In the genomic region with DNA sequence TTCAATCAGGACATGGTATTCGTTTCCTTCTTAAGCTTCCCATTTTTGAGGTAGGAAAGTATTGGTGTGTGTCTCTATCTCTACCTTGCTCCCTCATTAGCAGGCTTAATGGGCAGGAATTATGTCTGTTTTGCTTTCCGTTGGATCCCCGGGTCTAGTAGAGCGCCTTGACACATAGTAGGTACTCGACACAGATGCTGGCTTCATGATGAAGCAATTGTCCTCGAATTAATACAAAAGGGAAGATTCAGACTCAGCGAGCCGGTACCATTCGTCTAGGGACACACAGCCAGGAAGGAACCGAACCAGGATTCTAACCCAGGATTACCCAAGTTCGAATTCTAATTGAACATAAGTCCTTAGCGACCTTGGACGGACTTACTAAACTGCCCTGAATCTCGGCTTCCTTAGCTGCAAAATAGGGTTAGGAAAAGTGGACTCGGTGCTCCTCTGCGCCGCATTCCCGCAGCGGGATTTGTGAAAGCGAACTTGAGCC, we compare ENCODE assay signal across 9 cellular contexts. TPM values are rescaled to one million over a fixed set of nuclear protein-coding genes. Genes with fewer than 3 reads are reported as not detected.
DNase-seq lines count a peak whose midpoint lies in the region; TF ChIP-seq lines count a peak whose summit lies in the region.
"Had no signal": no experiment of that assay in that cellular context is flagged by ENCODE, and none has a peak within 500 bp of the region (broad histone marks: within the 10 kb centered on the region; RNA-seq: fewer than 3 reads in every experiment).

No MANE protein-coding gene starts in this region.

- H3K36me3 ChIP-seq in GM06990 (ENCODE audit: control insufficient read depth, insufficient read depth, low read length) (peaks cover 20% of the 10 kb centered on the region), KMS-11 (ENCODE audit: insufficient read depth) (no peaks in the 10 kb centered on the region), breast epithelium (no peaks in the 10 kb centered on the region)

- H3K9ac ChIP-seq in KMS-11 = peak overlapping the region; percentile 88

- no peak for TF ChIP-seq CTCF in GM06990 (IDR thresholded peaks at IDR 0.05; ENCODE audit: insufficient read depth, low read length, poor library complexity, severe bottlenecking)
- TF ChIP-seq CTCF in KMS-11 (conservative IDR thresholded peaks at IDR 0.05; ENCODE audit: low read depth, low read length) = no peak
- no peak for TF ChIP-seq CTCF in breast epithelium (IDR thresholded peaks at IDR 0.05)
- TF ChIP-seq CTCF in mesothelial cell of epicardium (IDR thresholded peaks at IDR 0.05; ENCODE audit: unreplicated experiment) = no peak
- no peak for TF ChIP-seq CTCF in GM13977 (IDR thresholded peaks at IDR 0.05; ENCODE audit: extremely low read depth, insufficient read depth, missing control alignments)

- peaks cover 50% of the 10 kb centered on the region for H3K79me2 ChIP-seq in KMS-11 (ENCODE audit: insufficient read depth, low read depth)

- peaks cover 39% of the 10 kb centered on the region for H3K4me1 Mint-ChIP-seq in mesothelial cell of epicardium

- H2AFZ ChIP-seq in KMS-11 (ENCODE audit: low read depth) = peak overlapping the region; percentile 56

- peak overlapping the region; percentile 100 for H3K27ac Mint-ChIP-seq in mesothelial cell of epicardium

- intact Hi-C loops in breast epithelium (cut with DNase I; ENCODE audit: low total_unique reads) = loop anchor here (5.0 to 10.0 kb wide), 2 partner anchors 243 to 530 kb away; a partner anchor contains a TSS

- in situ Hi-C loops in GM13977 (cut with MboI; ENCODE audit: low pct_unique_long_range_greater_than_20kb, low sequenced_read_pairs, unreplicated experiment) = loop anchor here (5.0 kb wide), 1 partner anchor 240 kb away; no protein-coding TSS in a partner anchor

- H3K27ac ChIP-seq in KMS-11 = peak overlapping the region; percentile 88
- peak overlapping the region; percentile 91 to 95 for H3K27ac ChIP-seq in breast epithelium

- peak overlapping the region; percentile 100 for H3K4me3 Mint-ChIP-seq in mesothelial cell of epicardium

- no peaks in the 10 kb centered on the region for H3K27me3 Mint-ChIP-seq in mesothelial cell of epicardium (ENCODE audit: low read depth)

- TF ChIP-seq POLR2A in breast epithelium (IDR thresholded peaks at IDR 0.05) = no peak

- H3K4me3 ChIP-seq in GM06990 (replicated peaks; ENCODE audit: low read depth, low read length) (peak overlapping the region; percentile 99), KMS-11 (IDR thresholded peaks at IDR 0.05; ENCODE audit: insufficient read depth, low read depth, low read length) (no peak overlapping the region), breast epithelium (peak overlapping the region; percentile 93 to 100 (median 98))

- H3K9me3 Mint-ChIP-seq in mesothelial cell of epicardium = no peaks in the 10 kb centered on the region

- no peaks in the 10 kb centered on the region for H4K20me1 ChIP-seq in KMS-11 (ENCODE audit: insufficient read depth)

- peak overlapping the region; percentile 96 for H3K4me2 ChIP-seq in KMS-11

- no peaks in the 10 kb centered on the region for H3K27me3 ChIP-seq in GM06990 (replicated peaks; ENCODE audit: control insufficient read depth, insufficient read depth, low read length)
- no peaks in the 10 kb centered on the region for H3K27me3 ChIP-seq in KMS-11 (ENCODE audit: insufficient read depth, low read depth)
- no peaks in the 10 kb centered on the region for H3K27me3 ChIP-seq in breast epithelium

- no peaks in the 10 kb centered on the region for H3K9me3 ChIP-seq in breast epithelium

- H3K4me1 ChIP-seq in KMS-11 (ENCODE audit: low read depth, poor library complexity, severe bottlenecking) (peaks cover 47% of the 10 kb centered on the region), breast epithelium (peaks cover 0 to 6% of the 10 kb centered on the region in 2 donors)

- H3K36me3 Mint-ChIP-seq in mesothelial cell of epicardium = peaks cover 8% of the 10 kb centered on the region

- DNase-seq in GM06990 (ENCODE audit: extremely low read depth, insufficient read length) (no peak), breast epithelium (ENCODE audit: low spot score in 2 of 2) (no peak), mesothelial cell of epicardium (ENCODE audit: low spot score in 2 of 2, unreplicated experiment in 2 of 2) (no peak), cerebellum (ENCODE audit: low spot score) (no peak), Kasumi-1 (lab: John Stamatoyannopoulos, UW) (no peak), GM13977 (ENCODE audit: low spot score) (no peak), NCI-H1694 (lab: John Stamatoyannopoulos, UW) (no peak)

RNA-seq across cellular contexts. Expression of a gene that starts 0.5 kb away (rescaled TPM):
- total RNA-seq in breast epithelium (100 to 1,000 TPM; 220 to 328 (median 227) TPM), mesothelial cell of epicardium (64.9 to 66.0 TPM (median 65.8 TPM) in 3 replicates), cerebellum (40.1 TPM)

RNA-seq across cellular contexts. Expression of a gene that starts 0.9 kb away (rescaled TPM):
- 10 to 100 TPM; 49.8 to 62.9 (median 60.2) TPM for total RNA-seq in breast epithelium
- 77.7 to 82.5 TPM (median 77.7 TPM) in 3 replicates for total RNA-seq in mesothelial cell of epicardium
- 112 TPM for total RNA-seq in cerebellum

RNA-seq across cellular contexts. Expression of a gene that starts 36.0 kb away (rescaled TPM):
- total RNA-seq in breast epithelium (10 to 100 TPM; 12.1 to 21.0 (median 12.5) TPM), mesothelial cell of epicardium (37.6 to 43.2 TPM (median 41.2 TPM) in 3 replicates), cerebellum (1.1 TPM)
- total RNA-seq: SK-MEL-5 had no signal

RNA-seq across cellular contexts. Expression of a gene that starts 46.8 kb away (rescaled TPM):
- total RNA-seq in breast epithelium (1 to 10 TPM; 7.0 to 8.5 (median 8.0) TPM), mesothelial cell of epicardium (2.8 to 3.6 TPM (median 2.9 TPM) in 3 replicates), cerebellum (3.4 TPM)
